8 cellular contexts compared by ENCODE assay signal in the genomic region with DNA sequence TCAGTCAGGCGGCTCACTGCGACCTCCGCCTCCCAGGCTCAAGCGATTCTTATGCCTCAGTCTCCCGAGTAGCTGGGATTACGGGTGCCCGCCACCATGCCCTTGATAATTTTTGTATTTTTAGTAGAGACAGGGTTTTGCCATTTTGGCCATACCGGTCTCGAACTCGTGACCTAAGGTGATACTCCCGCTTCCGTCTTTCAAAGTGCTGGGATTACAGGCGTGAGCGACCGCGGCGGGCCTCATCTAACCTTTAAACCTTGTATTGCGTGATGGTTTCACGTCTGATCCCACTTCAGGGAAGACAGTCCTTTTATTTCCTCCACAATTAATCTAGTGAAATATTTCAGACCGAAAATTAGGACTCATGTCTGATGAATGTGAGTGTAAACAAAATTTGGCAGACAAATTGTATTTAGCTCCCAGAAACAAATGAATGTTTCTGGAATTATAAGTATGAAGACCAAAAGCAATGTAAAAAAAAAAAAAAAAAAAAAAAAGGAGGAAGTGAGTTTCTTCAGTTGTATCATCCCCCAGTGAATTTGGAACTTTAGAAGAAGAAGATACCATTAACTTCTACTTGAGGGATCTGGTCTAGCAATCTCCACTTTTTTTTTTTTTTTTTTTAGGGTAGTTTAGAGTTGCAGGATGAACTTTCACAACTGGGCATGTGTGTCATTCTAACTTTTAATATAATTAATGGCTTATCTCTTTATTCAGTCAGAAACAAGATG. TPM values are rescaled to one million over a fixed set of nuclear protein-coding genes. Genes with fewer than 3 reads are reported as not detected.
DNase-seq lines count a peak whose midpoint lies in the region; ATAC-seq and TF ChIP-seq lines count a peak whose summit lies in the region.

No MANE protein-coding gene starts in this region.

- no peaks in the 10 kb centered on the region for H3K9me3 Mint-ChIP-seq in neural crest cell

- H3K36me3 ChIP-seq in MG63: peaks cover 35% of the 10 kb centered on the region
- no peaks in the 10 kb centered on the region for H3K36me3 ChIP-seq in colonic mucosa

- H3K27ac ChIP-seq in colonic mucosa: no peak overlapping the region

- H3K4me1 Mint-ChIP-seq in neural crest cell: peaks cover 32% of the 10 kb centered on the region

- no peaks in the 10 kb centered on the region for H3K27me3 Mint-ChIP-seq in neural crest cell (ENCODE audit: low read depth)

- no peak overlapping the region for H3K9ac ChIP-seq in colonic mucosa (ENCODE audit: low read depth in 2 of 2, low read length in 2 of 2)

- H3K27me3 ChIP-seq in MG63: no peaks in the 10 kb centered on the region
- H3K27me3 ChIP-seq in colonic mucosa: no peaks in the 10 kb centered on the region

- in situ Hi-C loops in astrocyte of the cerebellum (cut with HindIII; ENCODE audit: low sequenced_read_pairs): no loop called here
- in situ Hi-C loops in G401 (cut with HindIII; ENCODE audit: low sequenced_read_pairs): no loop called here

- no peak for TF ChIP-seq CTCF in astrocyte of the cerebellum (IDR thresholded peaks at IDR 0.05; ENCODE audit: low read depth, low read length, missing control alignments)
- TF ChIP-seq CTCF in neural crest cell (conservative IDR thresholded peaks at IDR 0.05): no peak
- no peak for TF ChIP-seq CTCF in colonic mucosa (IDR thresholded peaks at IDR 0.05)

- intact Hi-C loops in colonic mucosa (cut with DNase I): loop anchor here (5.0 kb wide), 1 partner anchor 81 kb away; no protein-coding TSS in a partner anchor

- DNase-seq in ELF-1 (ENCODE audit: low read depth, low spot score) (peak; percentile 21), MG63 (no peak), astrocyte of the cerebellum (ENCODE audit: low read depth) (no peak), neural crest cell (ENCODE audit: low read depth, low spot score) (no peak), colonic mucosa (no peak), G401 (ENCODE audit: low spot score) (no peak), NCI-H187 (lab: John Stamatoyannopoulos, UW) (no peak)

- no peaks in the 10 kb centered on the region for H3K36me3 Mint-ChIP-seq in neural crest cell (ENCODE audit: low read depth)

- H3K4me3 Mint-ChIP-seq in neural crest cell: peak overlapping the region; percentile 89

- H3K4me1 ChIP-seq in colonic mucosa: peaks cover 8% of the 10 kb centered on the region

- H3K9me3 ChIP-seq in MG63 (no peaks in the 10 kb centered on the region), colonic mucosa (no peaks in the 10 kb centered on the region)

- H3K4me3 ChIP-seq in MG63 (peak overlapping the region; percentile 70), astrocyte of the cerebellum (ENCODE audit: low read depth, low read length) (peak overlapping the region; percentile 95), colonic mucosa (no peak overlapping the region)

- ATAC-seq in HG03139 (IDR thresholded peaks at IDR 0.05; ENCODE audit: unreplicated experiment): no peak

- peak overlapping the region; percentile 62 for H3K27ac Mint-ChIP-seq in neural crest cell (ENCODE audit: unreplicated experiment)

RNA-seq across cellular contexts. Expression of a gene that starts 1.6 kb away (rescaled TPM):
- 19.4 and 29.4 TPM in 2 replicates for total RNA-seq in MG63 (2014; rRNA removed; shearing (Covaris generic); ENCODE audit: low replicate concordance)
- 50.3 and 56.2 TPM in 2 replicates for total RNA-seq in neural crest cell
- 10 to 100 TPM; 23.4 to 30.5 TPM for total RNA-seq in colonic mucosa
- total RNA-seq in G401 (2014; rRNA removed; shearing (Covaris generic)): 48.9 and 77.0 TPM in 2 replicates
